16 cellular contexts compared by ENCODE assay signal in the genomic region with DNA sequence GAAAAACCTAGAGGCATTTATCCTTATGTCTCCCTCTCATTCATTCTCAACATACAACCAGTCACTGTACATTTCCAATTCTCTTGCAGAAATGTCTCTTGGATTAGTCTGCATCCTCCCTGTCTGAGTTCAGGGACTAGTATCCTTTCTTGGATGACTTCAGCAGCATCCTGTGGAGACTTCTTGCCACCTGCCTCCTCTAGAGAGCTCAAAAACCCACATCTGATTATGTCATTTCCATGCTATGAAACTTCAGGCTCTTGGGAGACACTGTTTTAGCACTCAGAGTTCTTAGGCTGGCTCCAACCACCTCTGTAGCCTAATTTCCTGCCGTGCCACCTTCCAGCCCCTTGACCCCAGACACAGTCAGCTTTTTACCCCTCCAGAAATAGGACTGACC.
DNase-seq lines count a peak whose midpoint lies in the region; ATAC-seq and TF ChIP-seq lines count a peak whose summit lies in the region.
"Had no signal": no experiment of that assay in that cellular context is flagged by ENCODE, and none has a peak within 500 bp of the region (broad histone marks: within the 10 kb centered on the region; RNA-seq: fewer than 3 reads in every experiment).

No MANE protein-coding gene starts in this region.

- CTCF ChIA-PET in IMR-90 (lab: Yijun Ruan, JAX), result no interaction called here

- peak overlapping the region; percentile 14; the same call in 1 of the 3 replicates for H2BK15ac ChIP-seq in IMR-90 (ENCODE audit: low read depth, low read length)

- H2BK5ac ChIP-seq in IMR-90 (ENCODE audit: low read depth, low read length, poor library complexity, severe bottlenecking), result peak overlapping the region; percentile 72

- peak overlapping the region; percentile 31; the same call in 1 of the 2 replicates for H3K23ac ChIP-seq in IMR-90 (ENCODE audit: low read depth, low read length)

- no peak for TF ChIP-seq POLR2A in IMR-90 (IDR thresholded peaks at IDR 0.05; ENCODE audit: low read depth, low read length)

- H3K4me1 Mint-ChIP-seq in activated naive CD8-positive, alpha-beta T cell treated with anti-CD3 and anti-CD28 coated beads, Interleukin-2, amount 50 U/mL, for 24 hours, result peaks cover 92% of the 10 kb centered on the region

- H3K9me1 ChIP-seq in IMR-90 (ENCODE audit: insufficient read depth, low read length), result no peaks in the 10 kb centered on the region

- no peaks in the 10 kb centered on the region for H4K20me1 ChIP-seq in IMR-90 (ENCODE audit: insufficient read depth, low read length)

- peak overlapping the region; percentile 27 for H3K4me3 Mint-ChIP-seq in activated naive CD8-positive, alpha-beta T cell treated with anti-CD3 and anti-CD28 coated beads, Interleukin-2, amount 50 U/mL, for 24 hours

- in situ Hi-C loops in IMR-90 (cut with MboI; ENCODE audit: low sequenced_read_pairs), result no loop called here

- peak; percentile 60 for DNase-seq in Daoy (ENCODE audit: low read depth)
- peak; percentile 65 for DNase-seq in IMR-90
- no peak for DNase-seq in activated naive CD8-positive, alpha-beta T cell treated with anti-CD3 and anti-CD28 coated beads, Interleukin-2, amount 50 U/mL, for 24 hours
- DNase-seq in omental fat pad (ENCODE audit: low spot score), result no peak
- DNase-seq in NCI-H345 (lab: John Stamatoyannopoulos, UW), result no peak
- DNase-seq: adrenal gland, colonic mucosa, COR-L47, esophagus squamous epithelium, hippocampal formation, left ventricle myocardium inferior, NCI-H1092, NCI-H2171 had no signal

- peak overlapping the region; percentile 74; the same call in 1 of the 2 replicates for H3K18ac ChIP-seq in IMR-90 (ENCODE audit: low read depth, low read length)

- ATAC-seq in IMR-90 (ENCODE audit: low read depth) (no peak), omental fat pad (ENCODE audit: low FRiP score) (peak; percentile 28), GM18867 (IDR thresholded peaks at IDR 0.05; ENCODE audit: unreplicated experiment) (no peak), HG02678 (IDR thresholded peaks at IDR 0.05; ENCODE audit: unreplicated experiment) (no peak)
- ATAC-seq in activated naive CD8-positive, alpha-beta T cell treated with anti-CD3 and anti-CD28 coated beads, Interleukin-2, amount 50 U/mL, for 24 hours, result no peak

- peak overlapping the region; percentile 43; the same call in 1 of the 2 replicates for H3K14ac ChIP-seq in IMR-90 (replicated peaks; ENCODE audit: low read depth, low read length)

- WGBS in IMR-90 (ENCODE audit: extremely low coverage in 2 of 2, insufficient read length in 1 of 2), 2 experiments, result 40% methylated on average over 1 of the region's 1 CpG; no CpG with 5 or more reads in 1 of the 2 experiments

- intact Hi-C loops in IMR-90 (cut with micrococcal nuclease), result no loop called here

- no peak overlapping the region; the same call in 1 of the 2 replicates for H4K91ac ChIP-seq in IMR-90 (ENCODE audit: insufficient read depth, low read depth, low read length)

- H3K9me3 ChIP-seq in IMR-90 (ENCODE audit: control insufficient read depth, insufficient read depth, low read length), result no peaks in the 10 kb centered on the region
- H3K9me3 ChIP-seq: adrenal gland, colonic mucosa, esophagus squamous epithelium, left ventricle myocardium inferior, tibial nerve had no signal

- H3K36me3 ChIP-seq in IMR-90 (ENCODE audit: control insufficient read depth, insufficient read depth, low read length), result no peaks in the 10 kb centered on the region
- H3K36me3 ChIP-seq: adrenal gland, colonic mucosa, esophagus squamous epithelium, left ventricle myocardium inferior, tibial nerve had no signal

- no TSS peak for BruUV-seq in IMR-90 (replicated peaks; lab: Mats Ljungman, UMichigan)

- peak overlapping the region; percentile 60; the same call in 1 of the 2 replicates for H2BK20ac ChIP-seq in IMR-90 (ENCODE audit: low read depth, low read length)

- peak overlapping the region; percentile 78 for H2BK120ac ChIP-seq in IMR-90 (ENCODE audit: low read depth, low read length)

- peak overlapping the region; percentile 65; the same call in 1 of the 2 replicates for H2AK5ac ChIP-seq in IMR-90 (ENCODE audit: low read depth, low read length)

- H3K9ac ChIP-seq in IMR-90 (ENCODE audit: low read depth, low read length), result no peak overlapping the region

- H4K8ac ChIP-seq in IMR-90 (ENCODE audit: low read depth in 2 of 2, low read length in 2 of 2), result peak overlapping the region; percentile 60 to 76; a peak in 3 of 4 replicates

- dilution Hi-C loops in IMR-90 (cut with HindIII; ENCODE audit: low sequenced_read_pairs, unreplicated experiment), result no loop called here

- H3K36me3 Mint-ChIP-seq in activated naive CD8-positive, alpha-beta T cell treated with anti-CD3 and anti-CD28 coated beads, Interleukin-2, amount 50 U/mL, for 24 hours (ENCODE audit: low read depth), result peaks cover 2% of the 10 kb centered on the region

- H3K27ac Mint-ChIP-seq in activated naive CD8-positive, alpha-beta T cell treated with anti-CD3 and anti-CD28 coated beads, Interleukin-2, amount 50 U/mL, for 24 hours, result peak overlapping the region; percentile 89

- no peaks in the 10 kb centered on the region for H3K27me3 Mint-ChIP-seq in activated naive CD8-positive, alpha-beta T cell treated with anti-CD3 and anti-CD28 coated beads, Interleukin-2, amount 50 U/mL, for 24 hours

- H3K56ac ChIP-seq in IMR-90 (ENCODE audit: extremely low read depth, insufficient read depth, low read length), result no peak overlapping the region

- no peak overlapping the region for H3K4me2 ChIP-seq in IMR-90 (ENCODE audit: low read depth, low read length)

- H3K79me1 ChIP-seq in IMR-90 (ENCODE audit: low read depth in 1 of 2, low read length in 2 of 2), result peaks cover 4 to 13% of the 10 kb centered on the region in 2 experiments; a peak in 2 of 4 replicates

- POLR2A ChIA-PET in IMR-90 (lab: Charles Lee; ENCODE audit: unreplicated experiment), result interaction anchor here (0.6 kb wide), 1 partner anchor 31 kb away, joined by 3 read pairs; no protein-coding TSS in a partner anchor

- no peak overlapping the region for H3K4me3 ChIP-seq in IMR-90 (ENCODE audit: insufficient read depth, low read depth, low read length)
- H3K4me3 ChIP-seq: adrenal gland, colonic mucosa, esophagus squamous epithelium, left ventricle myocardium inferior, tibial nerve had no signal

- TF ChIP-seq RAD21 in IMR-90 (IDR thresholded peaks at IDR 0.05; ENCODE audit: low read length), result no peak

- TF ChIP-seq CTCF in IMR-90 (conservative IDR thresholded peaks at IDR 0.05; ENCODE audit: low read depth, low read length), result no peak
- TF ChIP-seq CTCF in omental fat pad (IDR thresholded peaks at IDR 0.05), result no peak

- H2AFZ ChIP-seq in IMR-90 (replicated peaks; ENCODE audit: low read length, poor library complexity), result no peak overlapping the region

- peak overlapping the region; percentile 44; the same call in 1 of the 2 replicates for H3K27ac ChIP-seq in IMR-90 (ENCODE audit: insufficient read depth, low read length)
- H3K27ac ChIP-seq: adrenal gland, colonic mucosa, esophagus squamous epithelium, left ventricle myocardium inferior, tibial nerve had no signal

- H4K5ac ChIP-seq in IMR-90 (ENCODE audit: low read depth, low read length), result no peak overlapping the region; the same call in 1 of the 2 replicates

- H3K27me3 ChIP-seq in IMR-90 (ENCODE audit: control insufficient read depth, insufficient read depth, low read length), result no peaks in the 10 kb centered on the region
- H3K27me3 ChIP-seq: colonic mucosa, esophagus squamous epithelium, tibial nerve had no signal

- no peaks in the 10 kb centered on the region for H3K9me3 Mint-ChIP-seq in activated naive CD8-positive, alpha-beta T cell treated with anti-CD3 and anti-CD28 coated beads, Interleukin-2, amount 50 U/mL, for 24 hours

- H3K4ac ChIP-seq in IMR-90 (ENCODE audit: low read depth, low read length), result peak overlapping the region; percentile 67; the same call in 1 of the 2 replicates

- H2AK9ac ChIP-seq in IMR-90 (replicated peaks; ENCODE audit: low read depth, low read length, poor library complexity), result no peak overlapping the region

- H3K4me1 ChIP-seq in IMR-90 (ENCODE audit: control insufficient read depth, insufficient read depth, low read length), result peaks cover 10% of the 10 kb centered on the region
- H3K4me1 ChIP-seq: adrenal gland, colonic mucosa, esophagus squamous epithelium, left ventricle myocardium inferior had no signal

TF ChIP-seq in IMR-90, 13 proteins besides CTCF, POLR2A, EP300 and RAD21:
- no peak for TF ChIP-seq FOS (IDR thresholded peaks at IDR 0.05; ENCODE audit: low read depth, low read length)
- TF ChIP-seq MAFK (IDR thresholded peaks at IDR 0.05; ENCODE audit: low read depth, low read length), result no peak
- no peak for TF ChIP-seq NFE2L2 (IDR thresholded peaks at IDR 0.05; ENCODE audit: low read depth, low read length)
- no peak for TF ChIP-seq RFX5 (IDR thresholded peaks at IDR 0.05; ENCODE audit: low read depth, low read length)
- no peak for TF ChIP-seq SMC3 (IDR thresholded peaks at IDR 0.05; ENCODE audit: low read depth, low read length)

Comparison
In these comparisons a context has a peak if more than half of its experiments do, and no peak if none do; other contexts are left out.
1. DNase-seq: peak in Daoy (single experiment) and IMR-90 (single experiment); none in activated naive CD8-positive, alpha-beta T cell treated with anti-CD3 and anti-CD28 coated beads, Interleukin-2, amount 50 U/mL, for 24 hours (single experiment), omental fat pad (single experiment) and NCI-H345 (single experiment).